Comparison of ENCODE assay signal across 18 cellular contexts in genomic region chr6:142275146-142276006, GRCh38. TPM values are rescaled to one million over a fixed set of nuclear protein-coding genes. Genes with fewer than 3 reads are reported as not detected.
DNase-seq lines count a peak whose midpoint lies in the region; ATAC-seq, FAIRE-seq and TF ChIP-seq lines count a peak whose summit lies in the region.
"Had no signal": no experiment of that assay in that cellular context is flagged by ENCODE, and none has a peak within 500 bp of the region (broad histone marks: within the 10 kb centered on the region; RNA-seq: fewer than 3 reads in every experiment).

No MANE protein-coding gene starts in this region.

- CTCF ChIA-PET in mammary epithelial cell (lab: Charles Lee; ENCODE audit: low non-redundant PET), result no interaction called here
- CTCF ChIA-PET in MCF 10A (lab: Yijun Ruan, JAX), result no interaction called here

- TF ChIP-seq CTCF in mammary epithelial cell (conservative IDR thresholded peaks at IDR 0.05 in 1 of 2, IDR thresholded peaks at IDR 0.05 in 1 of 2; ENCODE audit: extremely low read depth in 1 of 2, insufficient read depth in 1 of 2, low read depth in 1 of 2, low read length in 2 of 2) (no peak), MCF 10A (IDR thresholded peaks at IDR 0.05; ENCODE audit: unreplicated experiment) (no peak), hepatocyte (IDR thresholded peaks at IDR 0.05; ENCODE audit: poor library complexity) (no peak), smooth muscle cell (IDR thresholded peaks at IDR 0.05; ENCODE audit: borderline replicate concordance, insufficient read depth, poor library complexity, severe bottlenecking) (no peak)

- H3K27me3 Mint-ChIP-seq in MCF 10A (ENCODE audit: insufficient read depth, unreplicated experiment), result no peaks in the 10 kb centered on the region

- 32% methylated on average over 5 of the region's 5 CpGs for WGBS in mammary epithelial cell (ENCODE audit: low coverage, missing lambda C conversion rate)
- 38% methylated on average over 5 of the region's 5 CpGs for WGBS in hepatocyte (ENCODE audit: low lambda C conversion rate, missing lambda C conversion rate)
- 43% methylated on average over 5 of the region's 5 CpGs for WGBS in smooth muscle cell (ENCODE audit: low lambda C conversion rate)

- H3K27me3 ChIP-seq in mammary epithelial cell (ENCODE audit: insufficient read depth, low read length) (no peaks in the 10 kb centered on the region), hepatocyte (no peaks in the 10 kb centered on the region), smooth muscle cell (ENCODE audit: low read depth) (no peaks in the 10 kb centered on the region)

- dilution Hi-C loops in mammary epithelial cell (cut with HindIII; ENCODE audit: low sequenced_read_pairs), result no loop called here

- no peak for TF ChIP-seq POLR2A in GM12892 (IDR thresholded peaks at IDR 0.05; ENCODE audit: low read depth, low read length)

- H3K9me2 ChIP-seq in hepatocyte (replicated peaks; ENCODE audit: insufficient read depth), result no peaks in the 10 kb centered on the region

- H3F3A ChIP-seq in smooth muscle cell (ENCODE audit: low read depth), result peaks cover 10% of the 10 kb centered on the region

- H2AFZ ChIP-seq in mammary epithelial cell (ENCODE audit: low read depth, low read length), result no peak overlapping the region
- H2AFZ ChIP-seq in hepatocyte, result no peak overlapping the region
- H2AFZ ChIP-seq in smooth muscle cell (ENCODE audit: low read depth), result peak overlapping the region; percentile 60

- H3K4me3 ChIP-seq in mammary epithelial cell (replicated peaks in 1 of 3; ENCODE audit: insufficient read depth in 1 of 3, low read depth in 2 of 3, low read length in 3 of 3), result no peak overlapping the region
- no peak overlapping the region for H3K4me3 ChIP-seq in hepatocyte
- H3K4me3 ChIP-seq in smooth muscle cell, result no peak overlapping the region

- no peaks in the 10 kb centered on the region for H3K36me3 Mint-ChIP-seq in MCF 10A (ENCODE audit: insufficient read depth, unreplicated experiment)
- H3K36me3 Mint-ChIP-seq: CD4-positive, alpha-beta memory T cell had no signal

- H3K9me3 ChIP-seq in mammary epithelial cell (replicated peaks; ENCODE audit: insufficient read depth, low read length) (no peaks in the 10 kb centered on the region), hepatocyte (ENCODE audit: low read depth) (no peaks in the 10 kb centered on the region), smooth muscle cell (replicated peaks; ENCODE audit: low read depth) (no peaks in the 10 kb centered on the region)

- H3K27ac Mint-ChIP-seq in MCF 10A (ENCODE audit: low read depth, unreplicated experiment), result no peak overlapping the region
- H3K27ac Mint-ChIP-seq: CD4-positive, alpha-beta memory T cell had no signal

- H3K27ac ChIP-seq in mammary epithelial cell (ENCODE audit: insufficient read depth, low read depth, low read length) (no peak overlapping the region), hepatocyte (peak overlapping the region; percentile 78), smooth muscle cell (ENCODE audit: low read depth) (peak overlapping the region; percentile 45)

- peaks cover 12% of the 10 kb centered on the region for H3K4me1 Mint-ChIP-seq in MCF 10A (ENCODE audit: insufficient read depth, unreplicated experiment)
- H3K4me1 Mint-ChIP-seq: CD4-positive, alpha-beta memory T cell had no signal

- no peak overlapping the region for H3K4me3 Mint-ChIP-seq in MCF 10A (ENCODE audit: unreplicated experiment)
- H3K4me3 Mint-ChIP-seq: CD4-positive, alpha-beta memory T cell had no signal

- peaks cover 9% of the 10 kb centered on the region for H3K4me1 ChIP-seq in mammary epithelial cell (ENCODE audit: insufficient read depth, low read length)
- H3K4me1 ChIP-seq in hepatocyte (ENCODE audit: insufficient read depth), result peaks cover 18% of the 10 kb centered on the region
- H3K4me1 ChIP-seq in smooth muscle cell (ENCODE audit: low read depth), result no peaks in the 10 kb centered on the region

- DNase-seq in mammary epithelial cell (peak; percentile 16), MCF 10A (ENCODE audit: unreplicated experiment) (no peak), SK-MEL-5 (ENCODE audit: low read depth, low spot score) (peak; percentile 9), hepatocyte (ENCODE audit: low spot score) (peak; percentile 44), smooth muscle cell (lab: John Stamatoyannopoulos, UW; ENCODE audit: unreplicated experiment) (no peak), NCI-H146 treated with DMSO at 0.1 percent for 48 hours (lab: John Stamatoyannopoulos, UW; ENCODE audit: unreplicated experiment) (no peak), left ventricle myocardium superior (no peak), GM12892 (ENCODE audit: insufficient read length) (no peak)
- DNase-seq: 8988T; activated CD4-positive, alpha-beta T cell treated with anti-CD3 and anti-CD28 coated beads, Interleukin-2, amount 50 U/mL, for 1 hour; activated T-cell treated with anti-CD3 and anti-CD28 coated beads, Interleukin-2, amount 50 U/mL, for 48 hours; amniotic stem cell; CD4-positive, alpha-beta memory T cell; cortex of kidney; NCI-H1105; NCI-H524; RPMI8226; T-helper 2 cell had no signal

- POLR2A ChIA-PET in MCF 10A (lab: Yijun Ruan, JAX), result interaction anchor here (0.6 to 1.2 kb wide), 2 partner anchors 11 to 119 kb away, joined by 3 to 4 read pairs; no protein-coding TSS in a partner anchor

- ATAC-seq in left ventricle myocardium superior, result no peak

- in situ Hi-C loops in mammary epithelial cell (cut with MboI; ENCODE audit: low sequenced_read_pairs in 2 of 2) (no loop called here), SK-MEL-5 (cut with HindIII; ENCODE audit: low pct_unique_long_range_greater_than_20kb, low sequenced_read_pairs) (no loop called here)

- H3K9ac ChIP-seq in mammary epithelial cell (ENCODE audit: insufficient read depth, low read length) (no peak overlapping the region), smooth muscle cell (ENCODE audit: low read depth) (no peak overlapping the region)

- FAIRE-seq in GM12892 (lab: Jason Lieb, UNC), result no peak

- H3K4me2 ChIP-seq in mammary epithelial cell (ENCODE audit: insufficient read depth, low read depth, low read length) (no peak overlapping the region), hepatocyte (peak overlapping the region; percentile 49), smooth muscle cell (peak overlapping the region; percentile 35)

- no peaks in the 10 kb centered on the region for H4K20me1 ChIP-seq in mammary epithelial cell (ENCODE audit: insufficient read depth, low read length)
- no peaks in the 10 kb centered on the region for H4K20me1 ChIP-seq in hepatocyte (ENCODE audit: insufficient read depth, poor library complexity, severe bottlenecking)
- H4K20me1 ChIP-seq in smooth muscle cell (ENCODE audit: low read depth), result no peaks in the 10 kb centered on the region

- H3K79me2 ChIP-seq in mammary epithelial cell (ENCODE audit: insufficient read depth, low read length) (no peaks in the 10 kb centered on the region), hepatocyte (no peaks in the 10 kb centered on the region), smooth muscle cell (ENCODE audit: low read depth) (no peaks in the 10 kb centered on the region)

- H3K36me3 ChIP-seq in mammary epithelial cell (ENCODE audit: insufficient read depth, low read length), result no peaks in the 10 kb centered on the region
- no peaks in the 10 kb centered on the region for H3K36me3 ChIP-seq in hepatocyte (replicated peaks; ENCODE audit: insufficient read depth, low read depth)
- no peaks in the 10 kb centered on the region for H3K36me3 ChIP-seq in smooth muscle cell (ENCODE audit: low read depth)

- no TSS peak for BruUV-seq in mammary epithelial cell (replicated peaks; lab: Mats Ljungman, UMichigan)
- no TSS peak for BruUV-seq in MCF 10A (replicated peaks; lab: Mats Ljungman, UMichigan)

- no peaks in the 10 kb centered on the region for H3K9me3 Mint-ChIP-seq in MCF 10A (ENCODE audit: unreplicated experiment)

- intact Hi-C loops in mammary epithelial cell (cut with micrococcal nuclease), result no loop called here
- intact Hi-C loops in MCF 10A (cut with micrococcal nuclease), result no loop called here
- intact Hi-C loops in left ventricle myocardium superior (cut with micrococcal nuclease), result no loop called here

RNA-seq across cellular contexts. Expression of gene ADGRG6, which starts 26.4 kb away (rescaled TPM):
- 10 to 100 TPM; 23.5 to 28.5 TPM for total RNA-seq in mammary epithelial cell
- polyA plus RNA-seq in mammary epithelial cell, result 18.4 TPM
- polyA minus RNA-seq in mammary epithelial cell, result 56.3 TPM
- 28.8 and 44.2 TPM in 2 replicates for total RNA-seq in MCF 10A (2022)
- total RNA-seq in SK-MEL-5 (2014; rRNA removed; shearing (Covaris generic)), result 130 and 134 TPM in 2 replicates
- polyA plus RNA-seq in SK-MEL-5 (2015; cell fraction: cytosol; rRNA removed), result 59.6 and 99.6 TPM in 2 replicates
- polyA plus RNA-seq in SK-MEL-5 (2015; cell fraction: nucleus; rRNA removed), result 115 and 136 TPM in 2 replicates
- 59.5 and 92.0 TPM in 2 replicates for total RNA-seq in hepatocyte
- polyA plus RNA-seq in hepatocyte, result 13.9 and 15.0 TPM in 2 replicates
- total RNA-seq in smooth muscle cell, result 11.3 and 14.2 TPM in 2 replicates
- polyA plus RNA-seq in smooth muscle cell, result 0.77 and 3.9 TPM in 2 replicates
- 3.8 TPM for total RNA-seq in left ventricle myocardium superior
- 0.11 TPM for polyA plus RNA-seq in GM12892 (2012; ENCODE audit: missing spikeins)
- polyA plus RNA-seq: CD4-positive, alpha-beta memory T cell had no signal

Comparison
In these comparisons a context has a peak if more than half of its experiments do, and no peak if none do; other contexts are left out.
1. DNase-seq: peak in mammary epithelial cell (single experiment), SK-MEL-5 (single experiment) and hepatocyte (single experiment); none in MCF 10A (single experiment), smooth muscle cell (single experiment), NCI-H146 treated with DMSO at 0.1 percent for 48 hours (single experiment), left ventricle myocardium superior (single experiment) and GM12892 (single experiment).